In the genomic region with DNA sequence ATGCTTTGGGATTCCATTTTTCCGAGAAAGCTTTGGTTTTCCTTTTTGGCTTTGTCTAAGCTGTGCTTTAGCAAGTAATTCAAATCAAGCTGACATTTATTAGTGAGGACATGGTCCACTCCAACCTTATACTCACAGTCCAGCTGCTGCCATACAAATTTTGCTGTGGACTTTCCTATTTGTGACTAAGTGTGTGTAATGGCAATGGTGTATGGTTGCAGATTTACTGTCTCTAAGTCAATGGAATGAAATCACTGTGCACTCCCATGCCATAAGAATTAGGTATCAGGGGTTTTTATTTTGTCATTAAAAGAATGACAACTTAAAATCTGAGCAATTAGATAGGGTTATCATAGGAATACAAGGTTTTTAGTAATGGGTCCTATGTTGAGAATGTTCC, we compare ENCODE assay signal across 28 cellular contexts.
"Had no signal": no experiment of that assay in that cellular context is flagged by ENCODE, and none has a peak within 500 bp of the region (broad histone marks: within the 10 kb centered on the region; RNA-seq: fewer than 3 reads in every experiment).

No MANE protein-coding gene starts in this region.

- H3K36me3 Mint-ChIP-seq: naive B cell had no signal

- H3K36me3 ChIP-seq: colonic mucosa, esophagus squamous epithelium, gastrocnemius medialis, heart right ventricle, left lung, lower lobe of right lung had no signal

- DNase-seq: colonic mucosa; cortex of kidney; effector CD8-positive, alpha-beta T cell; effector memory CD8-positive, alpha-beta T cell; endodermal cell; erythroblast; esophagus squamous epithelium; foreskin melanocyte; gastrocnemius medialis; glutamatergic neuron; head of caudate nucleus; heart right ventricle; hippocampal formation; left cardiac atrium; left lung; left ventricle myocardium superior; lower lobe of right lung; mesenchymal stem cell; mucosa of descending colon; naive B cell; naive thymus-derived CD8-positive, alpha-beta T cell had no signal

- H3K4me1 Mint-ChIP-seq: mesothelial cell of epicardium; naive B cell; naive thymus-derived CD8-positive, alpha-beta T cell had no signal

- H3K27me3 ChIP-seq: colonic mucosa, esophagus squamous epithelium, gastrocnemius medialis, heart right ventricle, left lung had no signal

- H3K4me3 ChIP-seq: colonic mucosa, esophagus squamous epithelium, gastrocnemius medialis, heart right ventricle, left lung, lower lobe of right lung, mucosa of descending colon had no signal

- ATAC-seq: effector memory CD8-positive, alpha-beta T cell; esophagus mucosa; gastrocnemius medialis; heart right ventricle; left cardiac atrium; left lung; left ventricle myocardium superior; lower lobe of right lung; mucosa of descending colon; naive thymus-derived CD8-positive, alpha-beta T cell had no signal

- H3K27ac ChIP-seq: colonic mucosa, epithelial cell of prostate, esophagus squamous epithelium, gastrocnemius medialis, heart right ventricle, left lung, lower lobe of right lung had no signal

- H3K4me3 Mint-ChIP-seq: dendritic cell treated with granulocyte-macrophage colony-stimulating factor and Interleukin-4, amounts not matched to agents 40 ng/mL and 50 ng/mL, for 4 days; effector memory CD8-positive, alpha-beta T cell; endodermal cell; mesothelial cell of epicardium; naive B cell; naive thymus-derived CD8-positive, alpha-beta T cell had no signal

- H3K4me1 ChIP-seq: colonic mucosa, esophagus squamous epithelium, gastrocnemius medialis, heart right ventricle, left lung, lower lobe of right lung had no signal

- FAIRE-seq: endometrium, islet of Langerhans, keratinocyte had no signal

- H3K9me3 ChIP-seq: colonic mucosa, lower lobe of right lung, mucosa of descending colon had no signal

- H3K27ac Mint-ChIP-seq: dendritic cell treated with granulocyte-macrophage colony-stimulating factor and Interleukin-4, amounts not matched to agents 40 ng/mL and 50 ng/mL, for 4 days; effector memory CD8-positive, alpha-beta T cell; endodermal cell; mesothelial cell of epicardium; naive B cell; naive thymus-derived CD8-positive, alpha-beta T cell had no signal

- H3K27me3 Mint-ChIP-seq: dendritic cell treated with granulocyte-macrophage colony-stimulating factor and Interleukin-4, amounts not matched to agents 40 ng/mL and 50 ng/mL, for 4 days; effector memory CD8-positive, alpha-beta T cell; naive B cell had no signal
